Comparison of ENCODE assay signal across 10 cellular contexts in the genomic region with DNA sequence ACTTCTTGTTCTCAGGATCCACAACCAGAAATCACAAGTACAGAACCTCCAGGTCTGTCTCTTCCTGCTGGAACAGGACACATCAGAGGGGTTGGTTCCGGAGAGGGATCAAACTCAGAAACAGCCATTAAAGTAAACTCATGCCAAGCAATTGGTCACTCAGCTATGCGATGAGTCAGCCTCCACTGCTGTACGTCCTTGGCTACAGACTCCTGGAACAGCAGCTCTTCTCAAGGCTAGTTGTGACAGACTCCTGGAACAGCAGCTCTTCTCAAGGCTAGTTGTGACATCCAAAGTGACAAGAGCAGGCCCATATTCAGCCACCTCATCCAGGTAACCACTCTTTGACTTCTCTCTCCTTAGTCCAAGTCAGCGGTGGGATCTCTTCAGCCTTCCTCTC. TPM values are rescaled to one million over a fixed set of nuclear protein-coding genes. Genes with fewer than 3 reads are reported as not detected.
A peak's percentile ranks its signal among the peaks of the same experiment; 100 is the strongest.
DNase-seq lines count a peak whose midpoint lies in the region; ATAC-seq and TF ChIP-seq lines count a peak whose summit lies in the region.
"Had no signal": no experiment of that assay in that cellular context is flagged by ENCODE, and none has a peak within 500 bp of the region (broad histone marks: within the 10 kb centered on the region; RNA-seq: fewer than 3 reads in every experiment).

Gene SPINK13, plus strand, starts transcription at position 239 of the 400 bp plus-strand sequence. CDS start 1,279 bp downstream, outside the sequence.

- CTCF ChIA-PET in PC-3 (lab: Charles Lee) = no interaction called here

- peak; percentile 24 for DNase-seq in GM04504 (ENCODE audit: low read depth)
- DNase-seq in PC-3 = peak; percentile 95
- DNase-seq in epithelial cell of proximal tubule (ENCODE audit: low read depth) = peak; percentile 87
- DNase-seq in trophoblast cell = peak; percentile 9 to 44
- no peak for DNase-seq in esophagus squamous epithelium (lab: John Stamatoyannopoulos, UW)
- DNase-seq in stimulated activated CD4-positive, alpha-beta T cell treated with anti-CD3 and anti-CD28 coated beads, Interleukin-15, amount 100 ng/mL, for 24 hours = no peak
- DNase-seq: activated CD4-positive, alpha-beta T cell treated with anti-CD3 and anti-CD28 coated beads for 1 hour; activated naive CD4-positive, alpha-beta T cell treated with anti-CD3 and anti-CD28 coated beads for 36 hours had no signal

- H3K4me1 ChIP-seq in PC-3 (ENCODE audit: insufficient read depth, low read length) (peaks cover 10% of the 10 kb centered on the region), trophoblast cell (ENCODE audit: control insufficient read depth in 1 of 2, insufficient read depth in 2 of 2, low read length in 2 of 2) (no peaks in the 10 kb centered on the region), esophagus squamous epithelium (no peaks in the 10 kb centered on the region)

- H3K4me2 ChIP-seq in PC-3 (ENCODE audit: low read length) (peak within 1 kb of the TSS; percentile 25), trophoblast cell (ENCODE audit: low read length) (no peak within 1 kb of the TSS)

- TF ChIP-seq POLR2A in esophagus squamous epithelium (IDR thresholded peaks at IDR 0.05) = no peak

- H4K91ac ChIP-seq in trophoblast cell (ENCODE audit: low read depth, low read length) = no peak within 1 kb of the TSS

- peak; percentile 100 for ATAC-seq in PC-3
- ATAC-seq in HG03139 (IDR thresholded peaks at IDR 0.05; ENCODE audit: unreplicated experiment) = no peak
- ATAC-seq in HG02884 (IDR thresholded peaks at IDR 0.05; ENCODE audit: unreplicated experiment) = no peak

- BruUV-seq in PC-3 (replicated peaks; lab: Mats Ljungman, UMichigan) = no TSS peak

- H3K27ac ChIP-seq in PC-3 (ENCODE audit: low read length) = peak within 1 kb of the TSS; percentile 36
- H3K27ac ChIP-seq in trophoblast cell (ENCODE audit: low read depth, low read length) = no peak within 1 kb of the TSS
- H3K27ac ChIP-seq in esophagus squamous epithelium = no peak within 1 kb of the TSS

- no peak within 1 kb of the TSS for H3K4ac ChIP-seq in trophoblast cell (ENCODE audit: low read depth, low read length)

- WGBS in trophoblast cell (ENCODE audit: extremely low coverage, insufficient coverage, insufficient read length) = no CpG with 5 or more reads among the region's 4 CpGs
- WGBS in esophagus squamous epithelium, 2 donors = 60 to 61% methylated on average over 4 of the region's 4 CpGs

- no peak within 1 kb of the TSS for H4K8ac ChIP-seq in trophoblast cell (ENCODE audit: low read depth, low read length)

- POLR2A ChIA-PET in PC-3 (lab: Charles Lee; ENCODE audit: unreplicated experiment) = interaction anchor here (0.7 kb wide), 1 partner anchor 840 kb away, joined by 3 read pairs; no protein-coding TSS in a partner anchor

- TF ChIP-seq CTCF in PC-3 (conservative IDR thresholded peaks at IDR 0.05; ENCODE audit: low read depth, low read length) (no peak), epithelial cell of proximal tubule (conservative IDR thresholded peaks at IDR 0.05; ENCODE audit: low read depth, low read length) (no peak), esophagus squamous epithelium (IDR thresholded peaks at IDR 0.05) (no peak)

- H2BK120ac ChIP-seq in trophoblast cell (ENCODE audit: insufficient read depth, low read length, poor library complexity) = no peak within 1 kb of the TSS

- H4K20me1 ChIP-seq in PC-3 (ENCODE audit: low read length) = no peaks in the 10 kb centered on the region

- H2BK12ac ChIP-seq in trophoblast cell (ENCODE audit: low read length) = no peak within 1 kb of the TSS

- H3K36me3 ChIP-seq in PC-3 (ENCODE audit: low read depth, low read length) (no peaks in the 10 kb centered on the region), trophoblast cell (ENCODE audit: control insufficient read depth in 1 of 2, insufficient read depth in 2 of 2, low read length in 2 of 2) (no peaks in the 10 kb centered on the region), esophagus squamous epithelium (no peaks in the 10 kb centered on the region)

- no peaks in the 10 kb centered on the region for H3F3A ChIP-seq in PC-3 (ENCODE audit: low read length, unreplicated experiment)

- H4K12ac ChIP-seq in trophoblast cell (ENCODE audit: low read depth, low read length) = no peak within 1 kb of the TSS

- H3K18ac ChIP-seq in trophoblast cell (ENCODE audit: low read length) = no peak within 1 kb of the TSS

- H3K9ac ChIP-seq in PC-3 (ENCODE audit: low read length) = no peak within 1 kb of the TSS
- H3K9ac ChIP-seq in trophoblast cell (ENCODE audit: low read length) = no peak within 1 kb of the TSS

- 0 out of 2 replicates have a peak, but pooled peaks cover 5% of the 10 kb centered on the region for H3K9me3 ChIP-seq in PC-3 (ENCODE audit: low read length)
- no peaks in the 10 kb centered on the region for H3K9me3 ChIP-seq in trophoblast cell (ENCODE audit: insufficient read depth, low read depth, low read length)
- peaks cover 0 to 3% (median 0%) of the 10 kb centered on the region in 3 donors for H3K9me3 ChIP-seq in esophagus squamous epithelium

- no peak within 1 kb of the TSS for H2BK5ac ChIP-seq in trophoblast cell (ENCODE audit: low read depth, low read length, poor library complexity)

- H2AK5ac ChIP-seq in trophoblast cell (ENCODE audit: low read length) = no peak within 1 kb of the TSS

- H3K23ac ChIP-seq in trophoblast cell (ENCODE audit: low read length) = no peak within 1 kb of the TSS

- intact Hi-C loops in PC-3 (cut with micrococcal nuclease) = loop anchor here (5.0 kb wide), 2 partner anchors 46 to 81 kb away; no protein-coding TSS in a partner anchor
- intact Hi-C loops in esophagus squamous epithelium (cut with DNase I) = no loop called here

- H3K79me2 ChIP-seq in PC-3 (ENCODE audit: low read length) (no peaks in the 10 kb centered on the region), trophoblast cell (ENCODE audit: control insufficient read depth, insufficient read depth, low read length, poor library complexity) (no peaks in the 10 kb centered on the region)

- H3K9me2 ChIP-seq in PC-3 (replicated peaks; ENCODE audit: low read length) = no peaks in the 10 kb centered on the region

- H2AFZ ChIP-seq in PC-3 (ENCODE audit: low read length) (peak within 1 kb of the TSS; percentile 83), trophoblast cell (ENCODE audit: insufficient read depth, low read length, poor library complexity) (no peak within 1 kb of the TSS)

- no peaks in the 10 kb centered on the region for H3K27me3 ChIP-seq in PC-3 (ENCODE audit: low read length)
- no peaks in the 10 kb centered on the region for H3K27me3 ChIP-seq in trophoblast cell (ENCODE audit: insufficient read depth, low read length)
- H3K27me3 ChIP-seq in esophagus squamous epithelium = no peaks in the 10 kb centered on the region

- H3K4me3 ChIP-seq in PC-3 (ENCODE audit: low read length) (no peak within 1 kb of the TSS), epithelial cell of proximal tubule (ENCODE audit: low read depth, low read length) (peak within 1 kb of the TSS; percentile 39), trophoblast cell (ENCODE audit: low read depth, low read length) (no peak within 1 kb of the TSS), esophagus squamous epithelium (no peak within 1 kb of the TSS)

- no peak within 1 kb of the TSS for H3K14ac ChIP-seq in trophoblast cell (ENCODE audit: low read length)

- no peaks in the 10 kb centered on the region for H3K79me1 ChIP-seq in trophoblast cell (ENCODE audit: low read length)

RNA-seq across cellular contexts. Expression of gene SPINK13, which starts in this region (rescaled TPM):
- total RNA-seq in PC-3 (2014; rRNA removed) (3.0 TPM in 1 of 2 replicates, not detected in the other), epithelial cell of proximal tubule (0.07 and 0.58 TPM in 2 replicates), esophagus squamous epithelium (not detected)
- not detected in 2 replicates for polyA plus RNA-seq in trophoblast cell (2013)
- total RNA-seq: activated naive CD4-positive, alpha-beta T cell treated with anti-CD3 and anti-CD28 coated beads for 36 hours had no signal

Comparison
In these comparisons a context has a peak if more than half of its experiments do, and no peak if none do; other contexts are left out.
1. Peak in DNase-seq and H3K4me3 ChIP-seq in epithelial cell of proximal tubule; RNA of the gene not detected or under 1 TPM.
2. DNase-seq: peak in GM04504 (single experiment), PC-3 (single experiment) and trophoblast cell (2 of 2); none in esophagus squamous epithelium (single experiment) and stimulated activated CD4-positive, alpha-beta T cell treated with anti-CD3 and anti-CD28 coated beads, Interleukin-15, amount 100 ng/mL, for 24 hours (single experiment).